In the genomic region with DNA sequence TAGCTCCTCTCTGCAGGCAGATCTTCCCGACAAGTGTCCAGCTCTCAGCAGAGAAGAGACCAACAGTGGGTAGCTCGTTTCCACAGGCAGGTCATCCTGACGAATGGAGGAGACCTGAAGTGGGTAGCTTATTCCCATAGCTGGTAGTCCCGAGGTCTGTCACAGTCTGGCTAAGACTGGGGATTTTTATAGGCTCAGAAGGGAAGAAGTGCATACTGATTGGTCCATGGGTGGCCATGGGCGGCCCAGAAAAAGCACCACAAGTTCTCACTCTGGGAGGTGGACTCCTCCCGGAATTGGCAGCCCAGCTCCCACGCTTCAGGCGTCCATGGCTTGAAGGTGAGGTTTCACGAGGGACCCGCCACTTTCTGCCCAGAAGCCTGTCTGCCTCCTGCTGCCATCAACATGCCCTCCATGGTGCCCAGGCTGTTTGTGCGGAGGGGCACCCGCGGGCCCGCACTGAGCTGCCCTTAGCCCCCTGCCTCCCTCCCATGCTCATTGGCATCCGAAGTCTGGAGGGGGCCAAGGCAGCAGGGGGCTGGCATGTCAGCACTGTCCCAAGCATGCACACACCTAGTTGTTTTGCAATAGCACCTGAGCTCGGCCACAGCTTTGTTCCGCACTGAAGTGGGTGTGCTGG, we compare ENCODE assay signal across 31 cellular contexts. TPM values are rescaled to one million over a fixed set of nuclear protein-coding genes. Genes with fewer than 3 reads are reported as not detected.
"Had no signal": no experiment of that assay in that cellular context is flagged by ENCODE, and none has a peak within 500 bp of the region (broad histone marks: within the 10 kb centered on the region; RNA-seq: fewer than 3 reads in every experiment).

No MANE protein-coding gene starts in this region.

- H3K27ac ChIP-seq: left lung, lower lobe of right lung, neural progenitor cell, ovary, right atrium auricular region, right lobe of liver, testis, thyroid gland, transverse colon, upper lobe of left lung had no signal

- ATAC-seq: left colon; left lung; lower lobe of right lung; naive thymus-derived CD8-positive, alpha-beta T cell; stimulated activated memory B cell treated with anti-CD40 and anti-IgM and Interleukin-4, amounts not matched to agents 10 μg/mL and 1 μg/mL and 100 μg/mL, for 72 hours; stimulated activated naive CD8-positive, alpha-beta T cell treated with anti-CD3 and anti-CD28 coated beads, Interleukin-15, amount 100 ng/mL, for 72 hours had no signal

- H2AFZ ChIP-seq: neural progenitor cell had no signal

- DNase-seq: hypothalamus; immature natural killer cell; kidney; left colon; left lung; lower lobe of right lung; mammary epithelial cell; mesenchymal stem cell; naive thymus-derived CD8-positive, alpha-beta T cell; ovary; right lobe of liver; stimulated activated CD4-positive, alpha-beta T cell treated with anti-CD3 and anti-CD28 coated beads, Interleukin-1b, Interleukin-23, amount 100 ng/mL, for 48 hours; stimulated activated CD4-positive, alpha-beta T cell treated with anti-CD3 and anti-CD28 coated beads, Interleukin-2, amount 100 ng/mL, for 48 hours; stimulated activated CD4-positive, alpha-beta T cell treated with anti-CD3 and anti-CD28 coated beads, Interleukin-4, amount 100 ng/mL, for 4 hours; stimulated activated CD8-positive, alpha-beta memory T cell treated with anti-CD3 and anti-CD28 coated beads, Interleukin-4, amount 100 ng/mL, for 48 hours; stimulated activated naive CD4-positive, alpha-beta T cell treated with Interleukin-2 at 50 U/mL for 16 hours; stimulated activated naive CD8-positive, alpha-beta T cell treated with anti-CD3 and anti-CD28 coated beads, Interleukin-15, amount 100 ng/mL, for 72 hours; testis; thyroid gland; transverse colon had no signal

- H3K4me2 ChIP-seq: neural progenitor cell, smooth muscle cell had no signal

- H3K27me3 ChIP-seq: ovary, right atrium auricular region, right lobe of liver, testis, thyroid gland, upper lobe of left lung had no signal

- H3K9ac ChIP-seq: neural progenitor cell had no signal

- H3K4me1 ChIP-seq: left lung, lower lobe of right lung, neural progenitor cell, right atrium auricular region, right lobe of liver, testis, thyroid gland, transverse colon, upper lobe of left lung had no signal

- FAIRE-seq: islet of Langerhans, kidney, urothelium cell line had no signal

- H3K36me3 ChIP-seq: left lung, lower lobe of right lung, neural progenitor cell, ovary, right atrium auricular region, right lobe of liver, thyroid gland, transverse colon, upper lobe of left lung had no signal

- H3K9me3 ChIP-seq: left lung, lower lobe of right lung, ovary, right atrium auricular region, right lobe of liver, testis, thyroid gland, transverse colon had no signal

- H3K4me3 ChIP-seq: left lung, lower lobe of right lung, neural progenitor cell, ovary, right atrium auricular region, right lobe of liver, smooth muscle cell, testis, thyroid gland, transverse colon, upper lobe of left lung had no signal

RNA-seq across cellular contexts. Expression of a gene that starts 9.9 kb away (rescaled TPM):
- total RNA-seq: naive thymus-derived CD8-positive, alpha-beta T cell had no signal
- polyA plus RNA-seq: immature natural killer cell; naive thymus-derived CD8-positive, alpha-beta T cell had no signal

RNA-seq across cellular contexts. Expression of a gene that starts 38.9 kb away (rescaled TPM):
- total RNA-seq: kidney; left lung; lower lobe of right lung; mammary epithelial cell; naive thymus-derived CD8-positive, alpha-beta T cell; omental fat pad; progenitor cell of endocrine pancreas; pulmonary artery endothelial cell; renal cortical epithelial cell; right atrium auricular region; smooth muscle cell had no signal
- polyA plus RNA-seq: immature natural killer cell; mammary epithelial cell; naive thymus-derived CD8-positive, alpha-beta T cell; ovary; smooth muscle cell had no signal
